Comparison of ENCODE assay signal across 8 cellular contexts in genomic region chr7:80134536-80135305, GRCh38. TPM values are rescaled to one million over a fixed set of nuclear protein-coding genes. Genes with fewer than 3 reads are reported as not detected.
DNase-seq lines count a peak whose midpoint lies in the region; ATAC-seq and TF ChIP-seq lines count a peak whose summit lies in the region.

Gene GNAI1 (plus strand): TSS chr7:80134831. CDS start chr7:80135161, 330 bp downstream.

- DNase-seq in ELR (ENCODE audit: low read depth) (peak; percentile 82), NCI-H526 treated with DMSO at 0.1 percent for 48 hours (lab: John Stamatoyannopoulos, UW) (peak; percentile 81), foreskin keratinocyte (peak; percentile 91 to 94), natural killer cell (no peak), upper lobe of left lung (peak; percentile 60 to 94)
- peak; percentile 11 for DNase-seq in activated T-helper 2 cell treated with anti-CD3 and anti-CD28 coated beads, Interferon-gamma antibody, Interleukin-2, Interleukin-4, amounts not matched to agents 10 μg/mL and 5 μg/mL and 100 μg/mL, durations not matched to agents 14 hours and 24 hours and 36 hours (ENCODE audit: low spot score)

- H3K36me3 ChIP-seq in upper lobe of left lung, result no peaks in the 10 kb centered on the region

- H3K4me1 Mint-ChIP-seq in activated T-helper 2 cell treated with anti-CD3 and anti-CD28 coated beads, Interferon-gamma antibody, Interleukin-2, Interleukin-4, amounts not matched to agents 10 μg/mL and 5 μg/mL and 100 μg/mL, durations not matched to agents 14 hours and 24 hours and 36 hours (ENCODE audit: low read depth), result peaks cover 26% of the 10 kb centered on the region
- peaks cover 5 to 12% of the 10 kb centered on the region in 2 donors for H3K4me1 Mint-ChIP-seq in natural killer cell

- H3K4me3 Mint-ChIP-seq in activated T-helper 2 cell treated with anti-CD3 and anti-CD28 coated beads, Interferon-gamma antibody, Interleukin-2, Interleukin-4, amounts not matched to agents 10 μg/mL and 5 μg/mL and 100 μg/mL, durations not matched to agents 14 hours and 24 hours and 36 hours (ENCODE audit: low read depth), result peak within 1 kb of the TSS; percentile 77
- peak within 1 kb of the TSS; percentile 68 for H3K4me3 Mint-ChIP-seq in natural killer cell

- peak; percentile 56 for ATAC-seq in HG02759 (IDR thresholded peaks at IDR 0.05; ENCODE audit: unreplicated experiment)
- ATAC-seq in foreskin keratinocyte, result peak; percentile 85
- peak; percentile 34 to 54 (median 43) for ATAC-seq in natural killer cell
- peak; percentile 75 to 91 for ATAC-seq in upper lobe of left lung (ENCODE audit: low FRiP score in 2 of 2)
- no peak for ATAC-seq in GM18867 (IDR thresholded peaks at IDR 0.05; ENCODE audit: unreplicated experiment)

- H3K4me3 ChIP-seq in upper lobe of left lung, result peak within 1 kb of the TSS; percentile 71 to 97 (median 92)

- H3K4me1 ChIP-seq in foreskin keratinocyte (peaks cover 32% of the 10 kb centered on the region), upper lobe of left lung (peaks cover 3 to 22% (median 21%) of the 10 kb centered on the region in 4 donors)

- TF ChIP-seq CTCF in foreskin keratinocyte (conservative IDR thresholded peaks at IDR 0.05), result peak; percentile 93
- no peak for TF ChIP-seq CTCF in natural killer cell (IDR thresholded peaks at IDR 0.05)
- peak; percentile 29 to 69 (median 56) for TF ChIP-seq CTCF in upper lobe of left lung (IDR thresholded peaks at IDR 0.05)

- H3K27me3 Mint-ChIP-seq in activated T-helper 2 cell treated with anti-CD3 and anti-CD28 coated beads, Interferon-gamma antibody, Interleukin-2, Interleukin-4, amounts not matched to agents 10 μg/mL and 5 μg/mL and 100 μg/mL, durations not matched to agents 14 hours and 24 hours and 36 hours (ENCODE audit: low read depth), result peaks cover 51% of the 10 kb centered on the region
- peaks cover 42 to 58% of the 10 kb centered on the region in 2 donors for H3K27me3 Mint-ChIP-seq in natural killer cell (ENCODE audit: low read depth in 2 of 2)

- H3K27ac ChIP-seq in foreskin keratinocyte (peak within 1 kb of the TSS; percentile 90), upper lobe of left lung (peak within 1 kb of the TSS; percentile 84 to 96 (median 94))

- peak in 2 of 4 donors; percentile 68 to 75 for TF ChIP-seq POLR2A in upper lobe of left lung (IDR thresholded peaks at IDR 0.05)

- no peaks in the 10 kb centered on the region for H3K9me3 ChIP-seq in upper lobe of left lung

- peak within 1 kb of the TSS; percentile 60 for H3K27ac Mint-ChIP-seq in activated T-helper 2 cell treated with anti-CD3 and anti-CD28 coated beads, Interferon-gamma antibody, Interleukin-2, Interleukin-4, amounts not matched to agents 10 μg/mL and 5 μg/mL and 100 μg/mL, durations not matched to agents 14 hours and 24 hours and 36 hours
- no peak within 1 kb of the TSS for H3K27ac Mint-ChIP-seq in natural killer cell

- H3K36me3 Mint-ChIP-seq in activated T-helper 2 cell treated with anti-CD3 and anti-CD28 coated beads, Interferon-gamma antibody, Interleukin-2, Interleukin-4, amounts not matched to agents 10 μg/mL and 5 μg/mL and 100 μg/mL, durations not matched to agents 14 hours and 24 hours and 36 hours (ENCODE audit: low read depth), result no peaks in the 10 kb centered on the region
- peaks cover 14% of the 10 kb centered on the region for H3K36me3 Mint-ChIP-seq in natural killer cell

- intact Hi-C loops in activated T-helper 2 cell treated with anti-CD3 and anti-CD28 coated beads, Interferon-gamma antibody, Interleukin-2, Interleukin-4, amounts not matched to agents 10 μg/mL and 5 μg/mL and 100 μg/mL, durations not matched to agents 14 hours and 24 hours and 36 hours (cut with micrococcal nuclease), result loop anchor here (5.0 kb wide), 3 partner anchors 57 to 258 kb away; no protein-coding TSS in a partner anchor
- intact Hi-C loops in natural killer cell (cut with micrococcal nuclease), result no loop called here

- TF ChIP-seq EP300 in upper lobe of left lung (IDR thresholded peaks at IDR 0.05), result no peak

- H3K27me3 ChIP-seq in foreskin keratinocyte (no peaks in the 10 kb centered on the region), upper lobe of left lung (peaks cover 0 to 5% (median 0%) of the 10 kb centered on the region in 4 donors)

- H3K9me3 Mint-ChIP-seq in activated T-helper 2 cell treated with anti-CD3 and anti-CD28 coated beads, Interferon-gamma antibody, Interleukin-2, Interleukin-4, amounts not matched to agents 10 μg/mL and 5 μg/mL and 100 μg/mL, durations not matched to agents 14 hours and 24 hours and 36 hours, result no peaks in the 10 kb centered on the region
- H3K9me3 Mint-ChIP-seq in natural killer cell, result peaks cover 4 to 9% of the 10 kb centered on the region in 2 donors

- WGBS in upper lobe of left lung, 2 donors, result 0% methylated on average over 5 to 22 of the region's 92 CpGs

RNA-seq across cellular contexts. Expression of gene GNAI1, which starts in this region (rescaled TPM):
- 6.4 and 7.5 TPM in 2 replicates for total RNA-seq in activated T-helper 2 cell treated with anti-CD3 and anti-CD28 coated beads, Interferon-gamma antibody, Interleukin-2, Interleukin-4, amounts not matched to agents 10 μg/mL and 5 μg/mL and 100 μg/mL, durations not matched to agents 14 hours and 24 hours and 36 hours
- total RNA-seq in foreskin keratinocyte (48.4 and 53.9 TPM in 2 replicates), natural killer cell (1 to 10 TPM in 1 of 3 donors, under 1 TPM in 2; 0.59 to 1.1 (median 0.68) TPM), upper lobe of left lung (10 to 100 TPM; 16.7 to 26.6 (median 21.5) TPM)
- 26.3 and 28.9 TPM in 2 replicates for polyA plus RNA-seq in foreskin keratinocyte
